Comparison of ENCODE assay signal across 10 cellular contexts in the genomic region with DNA sequence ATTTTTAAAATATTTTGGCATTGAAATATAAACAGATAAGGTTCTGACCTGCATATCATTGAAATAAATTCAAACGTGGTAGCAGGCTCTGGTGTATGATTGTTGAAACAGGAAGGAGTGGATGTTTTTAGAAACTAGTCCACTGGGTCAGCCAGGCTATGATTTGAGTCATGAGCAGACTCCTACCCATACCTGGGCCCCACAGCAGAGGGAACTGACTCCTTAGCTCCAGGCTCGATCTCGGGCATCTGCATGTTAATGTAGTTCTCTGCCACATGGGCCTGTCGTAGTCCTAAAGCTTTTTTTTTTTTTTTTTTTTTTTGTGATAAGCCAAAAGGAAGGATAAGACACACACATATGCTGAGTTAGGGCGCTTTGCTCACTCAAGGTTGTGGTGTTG. TPM values are rescaled to one million over a fixed set of nuclear protein-coding genes. Genes with fewer than 3 reads are reported as not detected.
DNase-seq lines count a peak whose midpoint lies in the region; ATAC-seq and TF ChIP-seq lines count a peak whose summit lies in the region.
"Had no signal": no experiment of that assay in that cellular context is flagged by ENCODE, and none has a peak within 500 bp of the region (broad histone marks: within the 10 kb centered on the region; RNA-seq: fewer than 3 reads in every experiment).

No MANE protein-coding gene starts in this region.

- H3K27me3 ChIP-seq in PC-9 (ENCODE audit: insufficient read depth, low read depth) = no peaks in the 10 kb centered on the region
- no peaks in the 10 kb centered on the region for H3K27me3 ChIP-seq in effector memory CD4-positive, alpha-beta T cell (replicated peaks; ENCODE audit: control insufficient read depth, insufficient read depth, low read length, poor library complexity, severe bottlenecking)

- no peak overlapping the region for H2AFZ ChIP-seq in PC-9

- H3K9me3 ChIP-seq in PC-9 (ENCODE audit: insufficient read depth, low read depth) = no peaks in the 10 kb centered on the region
- H3K9me3 ChIP-seq in effector memory CD4-positive, alpha-beta T cell (ENCODE audit: control insufficient read depth, low read length) = no peaks in the 10 kb centered on the region

- no peaks in the 10 kb centered on the region for H3K4me1 ChIP-seq in PC-9 (replicated peaks; ENCODE audit: insufficient read depth)
- no peaks in the 10 kb centered on the region for H3K4me1 ChIP-seq in effector memory CD4-positive, alpha-beta T cell (ENCODE audit: control insufficient read depth, insufficient read depth, low read length, poor library complexity, severe bottlenecking)

- no peaks in the 10 kb centered on the region for H3K79me2 ChIP-seq in PC-9 (ENCODE audit: low read depth)

- H3K36me3 ChIP-seq in PC-9 (ENCODE audit: low read depth) = peaks cover 18% of the 10 kb centered on the region
- peaks cover 60% of the 10 kb centered on the region for H3K36me3 ChIP-seq in effector memory CD4-positive, alpha-beta T cell (ENCODE audit: control insufficient read depth, insufficient read depth, low read length)

- H3K9me2 ChIP-seq in PC-9 (ENCODE audit: insufficient read depth) = no peaks in the 10 kb centered on the region

- no peak overlapping the region for H3K4me2 ChIP-seq in PC-9

- no peaks in the 10 kb centered on the region for H4K20me1 ChIP-seq in PC-9 (ENCODE audit: insufficient read depth)

- no peak overlapping the region for H3K4me3 ChIP-seq in cardiac fibroblast (replicated peaks in 1 of 2; ENCODE audit: low read depth in 2 of 2, low read length in 2 of 2)
- H3K4me3 ChIP-seq in PC-9 = no peak overlapping the region
- no peak overlapping the region for H3K4me3 ChIP-seq in effector memory CD4-positive, alpha-beta T cell (ENCODE audit: insufficient read depth, low read depth, low read length, poor library complexity, severe bottlenecking)

- no peak overlapping the region for H3K27ac ChIP-seq in PC-9
- no peak overlapping the region for H3K27ac ChIP-seq in effector memory CD4-positive, alpha-beta T cell (ENCODE audit: insufficient read depth, low read length, poor library complexity, severe bottlenecking)

- DNase-seq in GM10266 (ENCODE audit: extremely low spot score) (peak; percentile 22), cardiac fibroblast (ENCODE audit: low read depth in 2 of 2) (peak; percentile 21 to 22), PC-9 (no peak), EL (no peak), NCI-H128 (lab: John Stamatoyannopoulos, UW; ENCODE audit: unreplicated experiment) (no peak)
- DNase-seq in effector memory CD4-positive, alpha-beta T cell = no peak
- DNase-seq: activated naive CD8-positive, alpha-beta T cell treated with anti-CD3 and anti-CD28 coated beads for 36 hours; CD8-positive, alpha-beta T cell had no signal

- CTCF ChIA-PET in PC-9 (lab: Charles Lee) = no interaction called here

- TF ChIP-seq CTCF in GM10266 (IDR thresholded peaks at IDR 0.05; ENCODE audit: control insufficient read depth, insufficient read depth, low read depth, missing control alignments) (no peak), cardiac fibroblast (IDR thresholded peaks at IDR 0.05; ENCODE audit: low read depth, low read length) (no peak), PC-9 (conservative IDR thresholded peaks at IDR 0.05) (no peak)

- ATAC-seq in GM19467 (IDR thresholded peaks at IDR 0.05; ENCODE audit: unreplicated experiment) (peak; percentile 60), HG03342 (IDR thresholded peaks at IDR 0.05; ENCODE audit: unreplicated experiment) (peak; percentile 65)
- ATAC-seq: CD8-positive, alpha-beta T cell had no signal

- POLR2A ChIA-PET in PC-9 (lab: Charles Lee; ENCODE audit: unreplicated experiment) = no interaction called here

- BruUV-seq in PC-9 (replicated peaks; lab: Mats Ljungman, UMichigan) = no TSS peak

- intact Hi-C loops in PC-9 (cut with micrococcal nuclease; ENCODE audit: unreplicated experiment) = no loop called here

- no peaks in the 10 kb centered on the region for H3F3A ChIP-seq in PC-9 (ENCODE audit: insufficient read depth, low read depth)

RNA-seq across cellular contexts. Expression of gene OFD1, which starts 27.1 kb away (rescaled TPM):
- total RNA-seq in PC-9 (2021) = 31.6 and 35.6 TPM in 2 replicates

RNA-seq across cellular contexts. Expression of gene TRAPPC2, which starts 27.2 kb away (rescaled TPM):
- 18.5 and 23.6 TPM in 2 replicates for total RNA-seq in PC-9 (2021)

RNA-seq across cellular contexts. Expression of gene GPM6B, which starts 55.3 kb away (rescaled TPM):
- not detected in 2 replicates for total RNA-seq in PC-9 (2021)
- total RNA-seq: activated naive CD8-positive, alpha-beta T cell treated with anti-CD3 and anti-CD28 coated beads for 36 hours; CD8-positive, alpha-beta T cell had no signal

Comparison
In these comparisons a context has a peak if more than half of its experiments do, and no peak if none do; other contexts are left out.
1. DNase-seq: peak in GM10266 (single experiment) and cardiac fibroblast (2 of 2); none in PC-9 (0 of 2), EL (single experiment), effector memory CD4-positive, alpha-beta T cell (0 of 3) and NCI-H128 (single experiment).